In genomic region chr11:119019996-119020395, GRCh38 we compare ENCODE assay signal across 1 cellular context.
TF ChIP-seq lines count a peak whose summit lies in the region.

No MANE protein-coding gene starts in this region.

TF ChIP-seq in GM23338, 12 proteins besides CTCF, POLR2A, EP300 and RAD21 (continued from another document):
- TF ChIP-seq ZNF462 (CRISPR knock-in tag; IDR thresholded peaks at IDR 0.05): no peak
- no peak for TF ChIP-seq NANOG (IDR thresholded peaks at IDR 0.05; ENCODE audit: borderline replicate concordance)
- no peak for TF ChIP-seq ETS1 (IDR thresholded peaks at IDR 0.05)
- no peak for TF ChIP-seq EZH2phosphoT487 (IDR thresholded peaks at IDR 0.05; ENCODE audit: unreplicated experiment)
- no peak for TF ChIP-seq STAT1 (IDR thresholded peaks at IDR 0.05; ENCODE audit: unreplicated experiment)
- TF ChIP-seq CREB1 (CRISPR knock-in tag; IDR thresholded peaks at IDR 0.05; ENCODE audit: low read depth): no peak
- TF ChIP-seq ZNF114 (CRISPR knock-in tag; IDR thresholded peaks at IDR 0.05): no peak
- no peak for TF ChIP-seq REST (IDR thresholded peaks at IDR 0.05; ENCODE audit: unreplicated experiment)
- TF ChIP-seq EZH2 (IDR thresholded peaks at IDR 0.05; ENCODE audit: low read depth, unreplicated experiment): no peak
- TF ChIP-seq JUNB (IDR thresholded peaks at IDR 0.05; ENCODE audit: unreplicated experiment): no peak
